ENCODE assay signal across 8 cellular contexts in genomic region chr1:109397451-109398342, GRCh38. TPM values are rescaled to one million over a fixed set of nuclear protein-coding genes. Genes with fewer than 3 reads are reported as not detected.
A peak's percentile ranks its signal among the peaks of the same experiment; 100 is the strongest.
DNase-seq lines count a peak whose midpoint lies in the region; ATAC-seq, FAIRE-seq and TF ChIP-seq lines count a peak whose summit lies in the region.

Gene SORT1, minus strand, starts transcription at chr1:109397918. Its CDS starts 26 bp downstream, at chr1:109397892.

- DNase-seq in GM12891 (ENCODE audit: insufficient read length, low spot score) (peak; percentile 46), NCI-H2107 (lab: John Stamatoyannopoulos, UW) (peak; percentile 94), MCF 10A (ENCODE audit: unreplicated experiment) (peak; percentile 77), iPS DF 6.9 (ENCODE audit: low read depth, low spot score) (peak; percentile 93), sciatic nerve (ENCODE audit: low spot score) (peak; percentile 88), GF-D8 (lab: John Stamatoyannopoulos, UW) (no peak)

- WGBS in iPS DF 6.9 (ENCODE audit: insufficient coverage, insufficient read length) = no CpG with 5 or more reads among the region's 121 CpGs

- FAIRE-seq in GM12891 (lab: Jason Lieb, UNC) = peak; percentile 67

- intact Hi-C loops in MCF 10A (cut with micrococcal nuclease) = loop anchor here (10.0 kb wide), 1 partner anchor 283 kb away; the partner anchor contains the start of gene ELAPOR1
- intact Hi-C loops in sciatic nerve (cut with DNase I) = loop anchor here (5.0 kb wide), 1 partner anchor 120 kb away; no protein-coding TSS in a partner anchor

- H3K4me1 ChIP-seq in iPS DF 6.9 (ENCODE audit: control insufficient read depth, insufficient read depth, low read length) = 0 out of 2 replicates have a peak, but pooled peaks cover 1% of the 10 kb centered on the region

- H3K9me3 Mint-ChIP-seq in MCF 10A (ENCODE audit: unreplicated experiment) = no peaks in the 10 kb centered on the region

- peak within 1 kb of the TSS; percentile 78 for H3K4me3 Mint-ChIP-seq in MCF 10A (ENCODE audit: unreplicated experiment)

- ATAC-seq in HG02981 (IDR thresholded peaks at IDR 0.05; ENCODE audit: unreplicated experiment) = peak; percentile 75
- peak; percentile 95 for ATAC-seq in sciatic nerve

- H3K36me3 Mint-ChIP-seq in MCF 10A (ENCODE audit: insufficient read depth, unreplicated experiment) = peaks cover 20% of the 10 kb centered on the region

- CTCF ChIA-PET in MCF 10A (lab: Yijun Ruan, JAX) = interaction anchor here (0.5 to 6.5 kb wide), 35 partner anchors 8 to 309 kb away, joined by 3 to 102 read pairs (median 5); partner anchors contain the start of genes MYBPHL and PSRC1

- no peaks in the 10 kb centered on the region for H3K27me3 ChIP-seq in iPS DF 6.9 (ENCODE audit: control insufficient read depth, insufficient read depth, low read length)

- TF ChIP-seq POLR2A in GM12891 (IDR thresholded peaks at IDR 0.05; ENCODE audit: low read depth, low read length) = no peak

- POLR2A ChIA-PET in MCF 10A (lab: Yijun Ruan, JAX) = interaction anchor here (0.6 to 5.1 kb wide), 20 partner anchors 7 to 199 kb away, joined by 3 to 35 read pairs (median 6); partner anchors contain the start of genes ATXN7L2, CELSR2, PSMA5 and PSRC1

- peak within 1 kb of the TSS; percentile 96 for H3K4me3 ChIP-seq in iPS DF 6.9 (ENCODE audit: low read length)

- TF ChIP-seq CTCF in VCaP (conservative IDR thresholded peaks at IDR 0.05) = no peak
- no peak for TF ChIP-seq CTCF in MCF 10A (IDR thresholded peaks at IDR 0.05; ENCODE audit: unreplicated experiment)

- H3K9me3 ChIP-seq in iPS DF 6.9 (ENCODE audit: control insufficient read depth, insufficient read depth, low read length) = no peaks in the 10 kb centered on the region

- H3K4me1 Mint-ChIP-seq in MCF 10A (ENCODE audit: insufficient read depth, unreplicated experiment) = peaks cover 24% of the 10 kb centered on the region

- H3K27ac ChIP-seq in VCaP (peak within 1 kb of the TSS; percentile 69), iPS DF 6.9 (ENCODE audit: low read length) (no peak within 1 kb of the TSS)

- no peaks in the 10 kb centered on the region for H3K27me3 Mint-ChIP-seq in MCF 10A (ENCODE audit: insufficient read depth, unreplicated experiment)

- H3K36me3 ChIP-seq in iPS DF 6.9 (ENCODE audit: control insufficient read depth, insufficient read depth, low read length) = no peaks in the 10 kb centered on the region; the same call in 1 of the 2 replicates

- BruUV-seq in MCF 10A (replicated peaks; lab: Mats Ljungman, UMichigan) = no TSS peak

- H3K27ac Mint-ChIP-seq in MCF 10A (ENCODE audit: low read depth, unreplicated experiment) = no peak within 1 kb of the TSS

TF ChIP-seq in GM12891, 5 proteins besides CTCF, POLR2A, EP300 and RAD21:
- TF ChIP-seq POU2F2 (IDR thresholded peaks at IDR 0.05; ENCODE audit: low read depth, low read length) (no peak), PAX5 (IDR thresholded peaks at IDR 0.05; ENCODE audit: insufficient read depth, low read length, severe bottlenecking) (no peak), TAF1 (IDR thresholded peaks at IDR 0.05; ENCODE audit: low read depth, low read length) (no peak), SPI1 (IDR thresholded peaks at IDR 0.05; ENCODE audit: low read depth, low read length) (no peak), POLR2AphosphoS5 (IDR thresholded peaks at IDR 0.05; ENCODE audit: low read depth, low read length) (no peak)

RNA-seq across cellular contexts. Expression of gene SORT1, which starts in this region (rescaled TPM):
- polyA plus RNA-seq in GM12891 (2012; ENCODE audit: low read depth, missing spikeins) = 0.26 TPM
- total RNA-seq in MCF 10A (2022) (13.3 TPM in 2 replicates), sciatic nerve (111 TPM)
